Comparison of ENCODE assay signal across 14 cellular contexts in the genomic region with DNA sequence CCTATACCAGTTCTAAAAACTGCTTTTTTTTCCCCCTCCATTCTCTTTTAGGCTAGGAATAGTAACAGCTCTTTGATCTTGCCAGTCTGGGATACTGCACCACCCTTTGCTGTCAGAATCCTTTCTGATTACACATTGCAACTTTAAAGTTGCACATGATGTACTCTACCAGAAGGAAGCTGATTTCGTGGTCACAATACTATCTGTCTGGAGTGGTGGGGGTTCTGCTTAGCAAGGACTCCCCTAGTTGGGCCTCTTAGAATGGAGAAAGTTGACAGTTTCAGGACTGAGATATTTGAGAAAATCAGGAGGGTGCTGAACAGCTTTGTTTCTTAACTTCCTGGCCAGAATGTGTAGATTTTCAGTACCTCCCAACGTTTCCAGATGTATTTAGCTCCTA.
DNase-seq lines count a peak whose midpoint lies in the region; ATAC-seq and TF ChIP-seq lines count a peak whose summit lies in the region.
"Had no signal": no experiment of that assay in that cellular context is flagged by ENCODE, and none has a peak within 500 bp of the region (broad histone marks: within the 10 kb centered on the region; RNA-seq: fewer than 3 reads in every experiment).

No MANE protein-coding gene starts in this region.

- no peak overlapping the region for H3K4me3 ChIP-seq in ACC112 (ENCODE audit: low read depth, low read length)
- no peak overlapping the region for H3K4me3 ChIP-seq in IMR-90 (ENCODE audit: insufficient read depth, low read depth, low read length)
- no peak overlapping the region for H3K4me3 ChIP-seq in mucosa of descending colon
- H3K4me3 ChIP-seq: left ventricle myocardium inferior, upper lobe of left lung had no signal

- 0 out of 2 replicates have a peak, but pooled peaks cover under 1% of the 10 kb centered on the region for H3K9me1 ChIP-seq in IMR-90 (ENCODE audit: insufficient read depth, low read length)

- no peaks in the 10 kb centered on the region for H4K20me1 ChIP-seq in IMR-90 (ENCODE audit: insufficient read depth, low read length)

- H3K23ac ChIP-seq in IMR-90 (ENCODE audit: low read depth, low read length) = no peak overlapping the region

- H3K9me3 ChIP-seq in IMR-90 (ENCODE audit: control insufficient read depth, insufficient read depth, low read length) = no peaks in the 10 kb centered on the region
- no peaks in the 10 kb centered on the region for H3K9me3 ChIP-seq in mucosa of descending colon
- H3K9me3 ChIP-seq: Caco-2, left ventricle myocardium inferior, upper lobe of left lung had no signal

- H4K8ac ChIP-seq in IMR-90 (ENCODE audit: low read depth in 2 of 2, low read length in 2 of 2) = no peak overlapping the region

- H2BK15ac ChIP-seq in IMR-90 (ENCODE audit: low read depth, low read length) = peak overlapping the region; percentile 11; the same call in 1 of the 3 replicates

- intact Hi-C loops in IMR-90 (cut with micrococcal nuclease) = loop anchor here (1.0 to 10.0 kb wide), 4 partner anchors 47 to 265 kb away; a partner anchor contains a TSS
- intact Hi-C loops in mucosa of descending colon (cut with DNase I, micrococcal nuclease) = loop anchor here in 1 of 2 donors (5.0 kb wide), 1 partner anchor 265 kb away; no protein-coding TSS in a partner anchor

- H3K36me3 ChIP-seq in ACC112 (ENCODE audit: insufficient read depth, low read length) = no peaks in the 10 kb centered on the region
- no peaks in the 10 kb centered on the region for H3K36me3 ChIP-seq in IMR-90 (ENCODE audit: control insufficient read depth, insufficient read depth, low read length)
- H3K36me3 ChIP-seq in mucosa of descending colon (ENCODE audit: low read depth) = no peaks in the 10 kb centered on the region
- H3K36me3 ChIP-seq: left ventricle myocardium inferior, upper lobe of left lung had no signal

- in situ Hi-C loops in IMR-90 (cut with MboI; ENCODE audit: low sequenced_read_pairs) = no loop called here

- H3K56ac ChIP-seq in IMR-90 (ENCODE audit: extremely low read depth, insufficient read depth, low read length) = no peak overlapping the region

- TF ChIP-seq RAD21 in IMR-90 (IDR thresholded peaks at IDR 0.05; ENCODE audit: low read length) = no peak

- H3K14ac ChIP-seq in IMR-90 (replicated peaks; ENCODE audit: low read depth, low read length) = no peak overlapping the region

- H3K79me2 ChIP-seq in ACC112 (ENCODE audit: control insufficient read depth, insufficient read depth, low read length, unreplicated experiment) = no peaks in the 10 kb centered on the region

- no peak overlapping the region for H2BK5ac ChIP-seq in IMR-90 (ENCODE audit: low read depth, low read length, poor library complexity, severe bottlenecking)

- TF ChIP-seq POLR2A in IMR-90 (IDR thresholded peaks at IDR 0.05; ENCODE audit: low read depth, low read length) = no peak

- DNase-seq in IMR-90 (peak; percentile 17), astrocyte of the hippocampus (ENCODE audit: low read depth, low spot score) (peak; percentile 8), foreskin melanocyte (peak; percentile 26), mucosa of descending colon (no peak), activated gamma-delta T cell treated with Interleukin-2 at 50 U/mL for 16 hours (no peak)
- DNase-seq: activated B cell treated with CpG ODN at 0.5 μM for 24 hours; activated naive CD8-positive, alpha-beta T cell treated with anti-CD3 and anti-CD28 coated beads for 36 hours; left ventricle myocardium inferior; right cardiac atrium had no signal

- H3K27me3 ChIP-seq in ACC112 (ENCODE audit: insufficient read depth, low read length) = no peaks in the 10 kb centered on the region
- no peaks in the 10 kb centered on the region for H3K27me3 ChIP-seq in IMR-90 (ENCODE audit: control insufficient read depth, insufficient read depth, low read length)
- H3K27me3 ChIP-seq: upper lobe of left lung had no signal

- no peak overlapping the region; the same call in 1 of the 2 replicates for H2AK5ac ChIP-seq in IMR-90 (ENCODE audit: low read depth, low read length)

- no peak overlapping the region for H2BK20ac ChIP-seq in IMR-90 (ENCODE audit: low read depth, low read length)

- no peak overlapping the region for H2AK9ac ChIP-seq in IMR-90 (replicated peaks; ENCODE audit: low read depth, low read length, poor library complexity)

- no peak overlapping the region for H3K4me2 ChIP-seq in IMR-90 (ENCODE audit: low read depth, low read length)

- H3K4me1 ChIP-seq in ACC112 (ENCODE audit: control insufficient read depth, insufficient read depth, low read length, unreplicated experiment) (peaks cover 39% of the 10 kb centered on the region), IMR-90 (ENCODE audit: control insufficient read depth, insufficient read depth, low read length) (peaks cover 8% of the 10 kb centered on the region), mucosa of descending colon (ENCODE audit: low read depth) (no peaks in the 10 kb centered on the region)

- dilution Hi-C loops in IMR-90 (cut with HindIII; ENCODE audit: low sequenced_read_pairs, unreplicated experiment) = no loop called here

- CTCF ChIA-PET in IMR-90 (lab: Yijun Ruan, JAX) = interaction anchor here (1.1 to 1.5 kb wide), 3 partner anchors 47 to 265 kb away, joined by 3 to 6 read pairs (median 3); no protein-coding TSS in a partner anchor

- H3K18ac ChIP-seq in IMR-90 (ENCODE audit: low read depth, low read length) = no peak overlapping the region

- H3K9ac ChIP-seq in IMR-90 (ENCODE audit: low read depth, low read length) = no peak overlapping the region

- POLR2A ChIA-PET in IMR-90 (lab: Charles Lee; ENCODE audit: unreplicated experiment) = no interaction called here

- H3K27ac ChIP-seq in ACC112 (ENCODE audit: low read depth, low read length) (no peak overlapping the region), IMR-90 (ENCODE audit: insufficient read depth, low read length) (no peak overlapping the region)
- H3K27ac ChIP-seq: left ventricle myocardium inferior, upper lobe of left lung had no signal

- no peak overlapping the region for H4K91ac ChIP-seq in IMR-90 (ENCODE audit: insufficient read depth, low read depth, low read length)

- no peaks in the 10 kb centered on the region for H3K79me1 ChIP-seq in IMR-90 (ENCODE audit: low read depth in 1 of 2, low read length in 2 of 2)

- TF ChIP-seq CTCF in IMR-90 (conservative IDR thresholded peaks at IDR 0.05; ENCODE audit: low read depth, low read length) (no peak), mucosa of descending colon (IDR thresholded peaks at IDR 0.05) (no peak)

- BruUV-seq in IMR-90 (replicated peaks; lab: Mats Ljungman, UMichigan) = no TSS peak

- ATAC-seq in IMR-90 (ENCODE audit: low read depth) (no peak), mucosa of descending colon (no peak), HG03097 (IDR thresholded peaks at IDR 0.05; ENCODE audit: low FRiP score, unreplicated experiment) (no peak), HG03045 (IDR thresholded peaks at IDR 0.05; ENCODE audit: unreplicated experiment) (no peak)

- H3K4ac ChIP-seq in IMR-90 (ENCODE audit: low read depth, low read length) = no peak overlapping the region

- H4K5ac ChIP-seq in IMR-90 (ENCODE audit: low read depth, low read length) = 0 out of 2 replicates have a peak overlapping the region, but pooled peaks have one; percentile 10

- WGBS in IMR-90 (ENCODE audit: extremely low coverage in 2 of 2, insufficient read length in 1 of 2), 2 experiments = no CpG with 5 or more reads among the region's 2 CpGs

- H2AFZ ChIP-seq in ACC112 (ENCODE audit: low read length, unreplicated experiment) = peak overlapping the region; percentile 1
- H2AFZ ChIP-seq in IMR-90 (replicated peaks; ENCODE audit: low read length, poor library complexity) = no peak overlapping the region

- no peak overlapping the region for H2BK120ac ChIP-seq in IMR-90 (ENCODE audit: low read depth, low read length)

TF ChIP-seq in IMR-90, 13 proteins besides CTCF, POLR2A, EP300 and RAD21:
- TF ChIP-seq BHLHE40 (IDR thresholded peaks at IDR 0.05; ENCODE audit: low read depth, low read length) = no peak
- TF ChIP-seq, protein P1, sequence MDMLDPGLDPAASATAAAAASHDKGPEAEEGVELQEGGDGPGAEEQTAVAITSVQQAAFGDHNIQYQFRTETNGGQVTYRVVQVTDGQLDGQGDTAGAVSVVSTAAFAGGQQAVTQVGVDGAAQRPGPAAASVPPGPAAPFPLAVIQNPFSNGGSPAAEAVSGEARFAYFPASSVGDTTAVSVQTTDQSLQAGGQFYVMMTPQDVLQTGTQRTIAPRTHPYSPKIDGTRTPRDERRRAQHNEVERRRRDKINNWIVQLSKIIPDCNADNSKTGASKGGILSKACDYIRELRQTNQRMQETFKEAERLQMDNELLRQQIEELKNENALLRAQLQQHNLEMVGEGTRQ (IDR thresholded peaks at IDR 0.05; ENCODE audit: low read depth, low read length) = no peak
- TF ChIP-seq, protein P2, sequence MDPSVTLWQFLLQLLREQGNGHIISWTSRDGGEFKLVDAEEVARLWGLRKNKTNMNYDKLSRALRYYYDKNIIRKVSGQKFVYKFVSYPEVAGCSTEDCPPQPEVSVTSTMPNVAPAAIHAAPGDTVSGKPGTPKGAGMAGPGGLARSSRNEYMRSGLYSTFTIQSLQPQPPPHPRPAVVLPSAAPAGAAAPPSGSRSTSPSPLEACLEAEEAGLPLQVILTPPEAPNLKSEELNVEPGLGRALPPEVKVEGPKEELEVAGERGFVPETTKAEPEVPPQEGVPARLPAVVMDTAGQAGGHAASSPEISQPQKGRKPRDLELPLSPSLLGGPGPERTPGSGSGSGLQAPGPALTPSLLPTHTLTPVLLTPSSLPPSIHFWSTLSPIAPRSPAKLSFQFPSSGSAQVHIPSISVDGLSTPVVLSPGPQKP (IDR thresholded peaks at IDR 0.05; ENCODE audit: borderline replicate concordance, low read depth, low read length) = no peak
- TF ChIP-seq RCOR1 (IDR thresholded peaks at IDR 0.05; ENCODE audit: insufficient replicate concordance, low read length) = no peak
- no peak for TF ChIP-seq CEBPB (IDR thresholded peaks at IDR 0.05; ENCODE audit: low read depth, low read length)
- no peak for TF ChIP-seq MAZ (IDR thresholded peaks at IDR 0.05; ENCODE audit: borderline replicate concordance, low read depth, low read length)
- no peak for TF ChIP-seq NFE2L2 (IDR thresholded peaks at IDR 0.05; ENCODE audit: low read depth, low read length)
- no peak for TF ChIP-seq MAFK (IDR thresholded peaks at IDR 0.05; ENCODE audit: low read depth, low read length)
- no peak for TF ChIP-seq SMC3 (IDR thresholded peaks at IDR 0.05; ENCODE audit: low read depth, low read length)
- TF ChIP-seq RFX5 (IDR thresholded peaks at IDR 0.05; ENCODE audit: low read depth, low read length) = no peak
- TF ChIP-seq CHD1 (IDR thresholded peaks at IDR 0.05; ENCODE audit: low read depth, low read length) = no peak
- TF ChIP-seq FOS (IDR thresholded peaks at IDR 0.05; ENCODE audit: low read depth, low read length) = no peak
- no peak for TF ChIP-seq MXI1 (IDR thresholded peaks at IDR 0.05; ENCODE audit: borderline replicate concordance, low read depth, low read length)

Comparison
In these comparisons a context has a peak if more than half of its experiments do, and no peak if none do; other contexts are left out.
1. DNase-seq: peak in IMR-90 (single experiment), astrocyte of the hippocampus (single experiment) and foreskin melanocyte (single experiment); none in mucosa of descending colon (0 of 3) and activated gamma-delta T cell treated with Interleukin-2 at 50 U/mL for 16 hours (single experiment).